13 cellular contexts compared by ENCODE assay signal in the genomic region with DNA sequence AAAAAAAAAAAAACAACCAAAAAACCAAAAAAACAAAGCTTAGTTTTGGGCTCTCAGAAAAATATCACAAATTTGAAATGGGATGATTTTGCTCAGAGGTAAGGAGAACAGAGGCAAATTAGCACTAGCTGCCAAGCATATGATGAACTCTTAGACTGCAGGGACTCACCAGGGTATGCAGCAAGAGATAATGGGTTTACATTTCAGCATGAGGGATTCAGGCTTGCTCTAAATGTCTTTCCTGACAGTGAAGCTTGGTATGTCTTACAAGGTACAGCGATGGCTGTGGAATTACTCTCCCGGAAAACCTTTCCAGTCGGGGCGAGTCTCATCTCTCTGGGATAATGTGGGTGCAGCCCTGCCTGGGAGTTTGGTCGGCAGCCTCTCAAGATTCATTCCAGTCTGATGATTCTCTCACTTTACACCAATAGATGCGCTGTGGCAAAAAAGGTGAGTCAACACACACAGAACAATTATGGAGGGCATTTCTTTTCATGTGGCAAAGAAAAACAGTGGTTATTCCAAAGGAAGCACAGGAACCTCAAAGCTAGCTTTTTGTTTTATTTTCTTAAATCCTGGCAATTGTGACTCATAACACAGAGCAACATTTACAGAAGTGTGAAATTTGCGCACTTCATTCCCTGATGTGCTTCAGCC.
DNase-seq lines count a peak whose midpoint lies in the region; ATAC-seq, FAIRE-seq and TF ChIP-seq lines count a peak whose summit lies in the region.
"Had no signal": no experiment of that assay in that cellular context is flagged by ENCODE, and none has a peak within 500 bp of the region (broad histone marks: within the 10 kb centered on the region; RNA-seq: fewer than 3 reads in every experiment).

No MANE protein-coding gene starts in this region.

- H3K9ac ChIP-seq in astrocyte (ENCODE audit: low read length) (peak overlapping the region; percentile 70), Karpas-422 (ENCODE audit: low read length) (no peak overlapping the region)

- H3K27me3 Mint-ChIP-seq in astrocyte (ENCODE audit: low read depth, unreplicated experiment) = no peaks in the 10 kb centered on the region
- peaks cover 41% of the 10 kb centered on the region for H3K27me3 Mint-ChIP-seq in activated naive CD4-positive, alpha-beta T cell treated with anti-CD3 and anti-CD28 coated beads, Interleukin-2, amount 10 ng/mL, durations not matched to agents 7 days and 5 days

- peak overlapping the region; percentile 83 for H3K27ac Mint-ChIP-seq in astrocyte (ENCODE audit: unreplicated experiment)
- H3K27ac Mint-ChIP-seq in activated naive CD4-positive, alpha-beta T cell treated with anti-CD3 and anti-CD28 coated beads, Interleukin-2, amount 10 ng/mL, durations not matched to agents 7 days and 5 days = no peak overlapping the region

- CTCF ChIA-PET in activated naive CD4-positive, alpha-beta T cell treated with anti-CD3 and anti-CD28 coated beads, Interleukin-2, amount 10 ng/mL, durations not matched to agents 7 days and 5 days (lab: Charles Lee) = interaction anchor here (0.6 to 0.7 kb wide), 2 partner anchors 32 to 475 kb away, joined by 3 read pairs; no protein-coding TSS in a partner anchor

- FAIRE-seq in astrocyte (lab: Jason Lieb, UNC) = peak; percentile 83
- peak; percentile 95 for FAIRE-seq in islet of Langerhans (lab: Jason Lieb, UNC)

- H3K9me2 ChIP-seq in Karpas-422 (replicated peaks; ENCODE audit: insufficient read depth, low read length) = no peaks in the 10 kb centered on the region

- TF ChIP-seq CTCF in cardiac muscle cell (IDR thresholded peaks at IDR 0.05; ENCODE audit: low read depth, low read length) (no peak), astrocyte (IDR thresholded peaks at IDR 0.05; ENCODE audit: insufficient read depth, low read depth, low read length) (no peak)

- no peaks in the 10 kb centered on the region for H3K36me3 ChIP-seq in cardiac muscle cell
- H3K36me3 ChIP-seq in astrocyte (ENCODE audit: insufficient read depth, low read length) = no peaks in the 10 kb centered on the region
- H3K36me3 ChIP-seq in Karpas-422 (ENCODE audit: insufficient read depth, low read length) = no peaks in the 10 kb centered on the region
- H3K36me3 ChIP-seq: heart left ventricle, transverse colon had no signal

- no peak overlapping the region for H2AFZ ChIP-seq in astrocyte (ENCODE audit: low read depth, low read length)
- no peak overlapping the region for H2AFZ ChIP-seq in Karpas-422 (ENCODE audit: low read length)

- ATAC-seq in right cardiac atrium (no peak), HG03442 (IDR thresholded peaks at IDR 0.05; ENCODE audit: unreplicated experiment) (no peak)

- peak overlapping the region; percentile 55 for H3K4me3 Mint-ChIP-seq in astrocyte (ENCODE audit: unreplicated experiment)
- H3K4me3 Mint-ChIP-seq in activated naive CD4-positive, alpha-beta T cell treated with anti-CD3 and anti-CD28 coated beads, Interleukin-2, amount 10 ng/mL, durations not matched to agents 7 days and 5 days = no peak overlapping the region

- 83% methylated on average over 7 of the region's 7 CpGs for WGBS in right cardiac atrium

- H3K4me1 ChIP-seq in cardiac muscle cell (ENCODE audit: low read depth) = peaks cover 77% of the 10 kb centered on the region
- H3K4me1 ChIP-seq in right cardiac atrium (ENCODE audit: control insufficient read depth, insufficient read depth, low read length) = peaks cover 20% of the 10 kb centered on the region
- H3K4me1 ChIP-seq in astrocyte (ENCODE audit: insufficient read depth, low read length) = peaks cover 47% of the 10 kb centered on the region
- peaks cover 25% of the 10 kb centered on the region for H3K4me1 ChIP-seq in Karpas-422 (ENCODE audit: low read length)
- H3K4me1 ChIP-seq: transverse colon had no signal

- H3K27me3 ChIP-seq in cardiac muscle cell (no peaks in the 10 kb centered on the region), right cardiac atrium (ENCODE audit: control insufficient read depth, insufficient read depth) (no peaks in the 10 kb centered on the region), astrocyte (ENCODE audit: insufficient read depth, low read length) (peaks cover 11% of the 10 kb centered on the region), Karpas-422 (ENCODE audit: low read length) (0 out of 2 replicates have a peak, but pooled peaks cover 2% of the 10 kb centered on the region)
- H3K27me3 ChIP-seq: heart left ventricle, transverse colon had no signal

- H3K9me3 ChIP-seq in cardiac muscle cell (ENCODE audit: low read depth) (no peaks in the 10 kb centered on the region), right cardiac atrium (ENCODE audit: control insufficient read depth, low read length) (no peaks in the 10 kb centered on the region), astrocyte (ENCODE audit: insufficient read depth, low read depth, low read length) (no peaks in the 10 kb centered on the region), Karpas-422 (ENCODE audit: low read length) (no peaks in the 10 kb centered on the region)
- H3K9me3 ChIP-seq: heart left ventricle, transverse colon had no signal

- peaks cover 25% of the 10 kb centered on the region for H4K20me1 ChIP-seq in astrocyte (ENCODE audit: insufficient read depth, low read length)
- H4K20me1 ChIP-seq in Karpas-422 (ENCODE audit: insufficient read depth, low read depth, low read length) = no peaks in the 10 kb centered on the region

- H3K27ac ChIP-seq in cardiac muscle cell (peak overlapping the region; percentile 14), right cardiac atrium (ENCODE audit: low read length) (no peak overlapping the region), astrocyte (ENCODE audit: low read depth, low read length) (peak overlapping the region; percentile 90), Karpas-422 (ENCODE audit: low read length) (no peak overlapping the region)
- H3K27ac ChIP-seq: heart left ventricle, transverse colon had no signal

- intact Hi-C loops in right cardiac atrium (cut with DNase I) = no loop called here

- peaks cover 76% of the 10 kb centered on the region for H3K4me1 Mint-ChIP-seq in astrocyte (ENCODE audit: low read depth, unreplicated experiment)
- no peaks in the 10 kb centered on the region for H3K4me1 Mint-ChIP-seq in activated naive CD4-positive, alpha-beta T cell treated with anti-CD3 and anti-CD28 coated beads, Interleukin-2, amount 10 ng/mL, durations not matched to agents 7 days and 5 days

- H3K36me3 Mint-ChIP-seq in astrocyte (ENCODE audit: low read depth, unreplicated experiment) = no peaks in the 10 kb centered on the region
- no peaks in the 10 kb centered on the region for H3K36me3 Mint-ChIP-seq in activated naive CD4-positive, alpha-beta T cell treated with anti-CD3 and anti-CD28 coated beads, Interleukin-2, amount 10 ng/mL, durations not matched to agents 7 days and 5 days

- peak in 1 of 2 donors; percentile 57 for DNase-seq in cardiac muscle cell (ENCODE audit: low read depth in 1 of 2, low spot score in 1 of 2)
- DNase-seq in right cardiac atrium = no peak
- DNase-seq in astrocyte (ENCODE audit: low read depth) = peak; percentile 97
- DNase-seq in Karpas-422 = no peak
- DNase-seq in activated naive CD4-positive, alpha-beta T cell treated with anti-CD3 and anti-CD28 coated beads, Interleukin-2, amount 10 ng/mL, durations not matched to agents 7 days and 5 days = no peak
- no peak for DNase-seq in occipital lobe (lab: John Stamatoyannopoulos, UW)
- DNase-seq: activated CD4-positive, alpha-beta T cell treated with anti-CD3 and anti-CD28 coated beads, Interleukin-2, amount 50 U/mL, for 48 hours; amniotic stem cell; heart left ventricle; stimulated activated CD4-positive, alpha-beta T cell treated with anti-CD3 and anti-CD28 coated beads, Interleukin-4, amount 100 ng/mL, for 24 hours; transverse colon had no signal

- H3K9me3 Mint-ChIP-seq in astrocyte (ENCODE audit: unreplicated experiment) = no peaks in the 10 kb centered on the region
- no peaks in the 10 kb centered on the region for H3K9me3 Mint-ChIP-seq in activated naive CD4-positive, alpha-beta T cell treated with anti-CD3 and anti-CD28 coated beads, Interleukin-2, amount 10 ng/mL, durations not matched to agents 7 days and 5 days

- H3K79me2 ChIP-seq in astrocyte (ENCODE audit: insufficient read depth, low read length) (peaks cover 6% of the 10 kb centered on the region), Karpas-422 (ENCODE audit: low read length) (no peaks in the 10 kb centered on the region)

- peak overlapping the region; percentile 73 for H3K4me2 ChIP-seq in astrocyte (ENCODE audit: low read length)
- H3K4me2 ChIP-seq in Karpas-422 (ENCODE audit: low read depth, low read length, poor library complexity, severe bottlenecking) = no peak overlapping the region

- no peak overlapping the region for H3K4me3 ChIP-seq in cardiac muscle cell
- H3K4me3 ChIP-seq in right cardiac atrium (ENCODE audit: low read length) = no peak overlapping the region
- H3K4me3 ChIP-seq in astrocyte (ENCODE audit: insufficient read depth, low read depth, low read length) = peak overlapping the region; percentile 7
- H3K4me3 ChIP-seq in Karpas-422 (ENCODE audit: low read length) = no peak overlapping the region
- H3K4me3 ChIP-seq: heart left ventricle, transverse colon had no signal

Comparison
In these comparisons a context has a peak if more than half of its experiments do, and no peak if none do; other contexts are left out.
1. H3K27ac ChIP-seq: peak in cardiac muscle cell (single experiment) and astrocyte (single experiment); none in right cardiac atrium (single experiment) and Karpas-422 (single experiment).